In genomic region chr6:43268782-43269272, GRCh38 we compare ENCODE assay signal across 1 cellular context.
TF ChIP-seq lines count a peak whose summit lies in the region.

No MANE protein-coding gene starts in this region.

TF ChIP-seq in IMR-90, 13 proteins besides CTCF, POLR2A, EP300 and RAD21:
- TF ChIP-seq ELK1 (IDR thresholded peaks at IDR 0.05; ENCODE audit: borderline replicate concordance, low read depth, low read length) (no peak), MAZ (IDR thresholded peaks at IDR 0.05; ENCODE audit: borderline replicate concordance, low read depth, low read length) (no peak), BHLHE40 (IDR thresholded peaks at IDR 0.05; ENCODE audit: low read depth, low read length) (no peak), MAFK (IDR thresholded peaks at IDR 0.05; ENCODE audit: low read depth, low read length) (no peak), CEBPB (IDR thresholded peaks at IDR 0.05; ENCODE audit: low read depth, low read length) (no peak), RCOR1 (IDR thresholded peaks at IDR 0.05; ENCODE audit: insufficient replicate concordance, low read length) (no peak), SMC3 (IDR thresholded peaks at IDR 0.05; ENCODE audit: low read depth, low read length) (no peak), USF2 (IDR thresholded peaks at IDR 0.05; ENCODE audit: low read depth, low read length) (no peak)
